20 cellular contexts compared by ENCODE assay signal in genomic region chr2:120148229-120148628, GRCh38.
A peak's percentile ranks its signal among the peaks of the same experiment; 100 is the strongest.
DNase-seq lines count a peak whose midpoint lies in the region; ATAC-seq, FAIRE-seq and TF ChIP-seq lines count a peak whose summit lies in the region.
"Had no signal": no experiment of that assay in that cellular context is flagged by ENCODE, and none has a peak within 500 bp of the region (broad histone marks: within the 10 kb centered on the region; RNA-seq: fewer than 3 reads in every experiment).

No MANE protein-coding gene starts in this region.

- DNase-seq in GM12891 (ENCODE audit: insufficient read length, low spot score): no peak
- no peak for DNase-seq in urothelium cell line (ENCODE audit: low spot score)
- no peak for DNase-seq in HuH-7.5 (ENCODE audit: low spot score)
- DNase-seq in NCI-H1092 treated with DMSO at 0.1 percent for 48 hours (lab: John Stamatoyannopoulos, UW): no peak
- DNase-seq: 8988T; ACHN; BE2C; C1 segment of cervical spinal cord; CD4-positive, alpha-beta memory T cell; CD4-positive, CD25-positive, alpha-beta regulatory T cell; CD8-positive, alpha-beta memory T cell; COR-L47; DMS79 treated with DMSO at 0.1 percent for 48 hours; GF-D8 had no signal

- no peak for TF ChIP-seq POLR2A in GM12891 (IDR thresholded peaks at IDR 0.05; ENCODE audit: low read depth, low read length)

- peak; percentile 38 for FAIRE-seq in GM12891 (lab: Jason Lieb, UNC)
- FAIRE-seq in islet of Langerhans (lab: Jason Lieb, UNC): peak; percentile 83
- peak; percentile 13 for FAIRE-seq in urothelium cell line (lab: Jason Lieb, UNC)
- FAIRE-seq: A204.1, G401.6, GM12892, GM18507 had no signal

- ATAC-seq in HG03378 (IDR thresholded peaks at IDR 0.05; ENCODE audit: unreplicated experiment): no peak

TF ChIP-seq in GM12891, 5 proteins besides CTCF, POLR2A, EP300 and RAD21:
- no peak for TF ChIP-seq PAX5 (IDR thresholded peaks at IDR 0.05; ENCODE audit: insufficient read depth, low read length, severe bottlenecking)
- TF ChIP-seq POLR2AphosphoS5 (IDR thresholded peaks at IDR 0.05; ENCODE audit: low read depth, low read length): no peak
